Comparison of ENCODE assay signal across 18 cellular contexts in genomic region chr16:81661082-81661481, GRCh38.
"Had no signal": no experiment of that assay in that cellular context is flagged by ENCODE, and none has a peak within 500 bp of the region (broad histone marks: within the 10 kb centered on the region; RNA-seq: fewer than 3 reads in every experiment).

No MANE protein-coding gene starts in this region.

- H3K27me3 ChIP-seq: body of pancreas, esophagus muscularis mucosa, suprapubic skin had no signal

- ATAC-seq: activated CD8-positive, alpha-beta T cell treated with anti-CD3 and anti-CD28 coated beads, Interleukin-2, amount 10 ng/mL, durations not matched to agents 7 days and 5 days; activated T-cell treated with anti-CD3 and anti-CD28 coated beads, Interleukin-2, amount 50 U/mL, for 72 hours; body of pancreas; naive thymus-derived CD4-positive, alpha-beta T cell; T-helper 17 cell had no signal

- H3K4me3 Mint-ChIP-seq: activated B cell treated with CpG ODN at 0.5 μM for 24 hours; activated CD8-positive, alpha-beta T cell treated with anti-CD3 and anti-CD28 coated beads, Interleukin-2, amount 10 ng/mL, durations not matched to agents 7 days and 5 days; activated naive CD8-positive, alpha-beta T cell; activated T-cell treated with anti-CD3 and anti-CD28 coated beads, Interleukin-2, amount 50 U/mL, for 72 hours; naive thymus-derived CD4-positive, alpha-beta T cell; T-helper 17 cell had no signal

- H3K4me1 ChIP-seq: body of pancreas, esophagus muscularis mucosa had no signal

- H3K27me3 Mint-ChIP-seq: activated B cell treated with CpG ODN at 0.5 μM for 24 hours; activated naive CD8-positive, alpha-beta T cell; naive thymus-derived CD4-positive, alpha-beta T cell; T-helper 17 cell had no signal

- H3K27ac ChIP-seq: body of pancreas, esophagus muscularis mucosa, suprapubic skin had no signal

- H3K4me1 Mint-ChIP-seq: activated B cell treated with CpG ODN at 0.5 μM for 24 hours had no signal

- H3K9me3 ChIP-seq: body of pancreas, esophagus muscularis mucosa, suprapubic skin had no signal

- H3K4me3 ChIP-seq: body of pancreas, esophagus muscularis mucosa, lung, suprapubic skin had no signal

- DNase-seq: activated B cell treated with CpG ODN at 0.5 μM for 24 hours; activated CD4-positive, alpha-beta T cell treated with anti-CD3 and anti-CD28 coated beads for 48 hours; activated CD8-positive, alpha-beta memory T cell treated with anti-CD3 and anti-CD28 coated beads, Interleukin-2, amount 50 U/mL, for 48 hours; activated CD8-positive, alpha-beta T cell treated with anti-CD3 and anti-CD28 coated beads, Interleukin-2, amount 10 ng/mL, durations not matched to agents 7 days and 5 days; activated gamma-delta T cell; activated T-cell treated with anti-CD3 and anti-CD28 coated beads, Interleukin-2, amount 50 U/mL, for 72 hours; body of pancreas; dermis blood vessel endothelial cell; naive thymus-derived CD4-positive, alpha-beta T cell; stimulated activated CD4-positive, alpha-beta T cell treated with anti-CD3 and anti-CD28 coated beads, Interleukin-15, amount 100 ng/mL, for 24 hours; stimulated activated CD4-positive, alpha-beta T cell treated with anti-CD3 and anti-CD28 coated beads, Interleukin-4, amount 100 ng/mL, for 1 hour; stimulated activated naive CD4-positive, alpha-beta T cell treated with Interleukin-2 at 50 U/mL for 16 hours; T-helper 17 cell; trophoblast cell had no signal

- H3K27ac Mint-ChIP-seq: activated B cell treated with CpG ODN at 0.5 μM for 24 hours; activated CD8-positive, alpha-beta T cell treated with anti-CD3 and anti-CD28 coated beads, Interleukin-2, amount 10 ng/mL, durations not matched to agents 7 days and 5 days; activated naive CD8-positive, alpha-beta T cell had no signal

- H3K9me3 Mint-ChIP-seq: activated B cell treated with CpG ODN at 0.5 μM for 24 hours; activated T-cell treated with anti-CD3 and anti-CD28 coated beads, Interleukin-2, amount 50 U/mL, for 72 hours; naive thymus-derived CD4-positive, alpha-beta T cell had no signal
